ENCODE assay signal across 1 cellular context in the genomic region with DNA sequence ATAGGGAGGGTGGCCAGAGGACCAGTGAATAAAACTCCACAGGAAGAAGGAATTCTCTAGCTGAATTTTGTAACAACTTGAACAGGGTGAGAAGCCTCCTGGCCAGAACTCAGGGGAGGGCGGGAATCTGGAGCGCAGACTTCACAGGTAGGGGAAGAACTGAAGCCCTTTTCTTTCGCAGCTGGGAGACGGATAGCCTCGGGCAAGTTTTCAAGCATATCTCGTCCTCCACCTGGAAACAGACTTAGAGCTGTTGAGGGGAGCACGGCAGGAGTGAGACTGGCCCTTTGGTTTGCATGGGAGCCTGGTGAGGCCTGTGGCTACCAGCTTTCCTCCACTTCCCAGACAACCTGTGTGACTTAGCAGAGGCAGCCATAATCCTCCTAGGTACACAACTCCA.
TF ChIP-seq lines count a peak whose summit lies in the region.

No MANE protein-coding gene starts in this region.

TF ChIP-seq in K562, 482 proteins besides CTCF, POLR2A, EP300 and RAD21:
- TF ChIP-seq KLF16 (IDR thresholded peaks at IDR 0.05) = no peak
- no peak for TF ChIP-seq CHCHD3 (CRISPR knock-in tag; IDR thresholded peaks at IDR 0.05)
- no peak for TF ChIP-seq KLF1 (tag; IDR thresholded peaks at IDR 0.05)
- TF ChIP-seq HDAC1 (IDR thresholded peaks at IDR 0.05) = no peak
- TF ChIP-seq, protein P1, sequence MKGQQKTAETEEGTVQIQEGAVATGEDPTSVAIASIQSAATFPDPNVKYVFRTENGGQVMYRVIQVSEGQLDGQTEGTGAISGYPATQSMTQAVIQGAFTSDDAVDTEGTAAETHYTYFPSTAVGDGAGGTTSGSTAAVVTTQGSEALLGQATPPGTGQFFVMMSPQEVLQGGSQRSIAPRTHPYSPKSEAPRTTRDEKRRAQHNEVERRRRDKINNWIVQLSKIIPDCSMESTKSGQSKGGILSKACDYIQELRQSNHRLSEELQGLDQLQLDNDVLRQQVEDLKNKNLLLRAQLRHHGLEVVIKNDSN (CRISPR knock-in tag; IDR thresholded peaks at IDR 0.05) = no peak
- no peak for TF ChIP-seq HDAC8 (tag; IDR thresholded peaks at IDR 0.05)
- TF ChIP-seq ZZZ3 (IDR thresholded peaks at IDR 0.05) = no peak
- TF ChIP-seq TAF1 (IDR thresholded peaks at IDR 0.05; ENCODE audit: control insufficient read depth, extremely low read depth, insufficient read depth, low read length, severe bottlenecking) = no peak
- TF ChIP-seq KDM2B (CRISPR knock-in tag; IDR thresholded peaks at IDR 0.05) = no peak
- TF ChIP-seq, protein P2, sequence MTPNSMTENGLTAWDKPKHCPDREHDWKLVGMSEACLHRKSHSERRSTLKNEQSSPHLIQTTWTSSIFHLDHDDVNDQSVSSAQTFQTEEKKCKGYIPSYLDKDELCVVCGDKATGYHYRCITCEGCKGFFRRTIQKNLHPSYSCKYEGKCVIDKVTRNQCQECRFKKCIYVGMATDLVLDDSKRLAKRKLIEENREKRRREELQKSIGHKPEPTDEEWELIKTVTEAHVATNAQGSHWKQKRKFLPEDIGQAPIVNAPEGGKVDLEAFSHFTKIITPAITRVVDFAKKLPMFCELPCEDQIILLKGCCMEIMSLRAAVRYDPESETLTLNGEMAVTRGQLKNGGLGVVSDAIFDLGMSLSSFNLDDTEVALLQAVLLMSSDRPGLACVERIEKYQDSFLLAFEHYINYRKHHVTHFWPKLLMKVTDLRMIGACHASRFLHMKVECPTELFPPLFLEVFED (CRISPR knock-in tag; conservative IDR thresholded peaks at IDR 0.05) = no peak
- TF ChIP-seq NR2C1 (IDR thresholded peaks at IDR 0.05) = no peak
- no peak for TF ChIP-seq NR2C1 (tag; IDR thresholded peaks at IDR 0.05)
- TF ChIP-seq ESRRA (IDR thresholded peaks at IDR 0.05; ENCODE audit: borderline replicate concordance, low read depth) = no peak
- TF ChIP-seq SMAD4 (CRISPR knock-in tag; conservative IDR thresholded peaks at IDR 0.05) = no peak
- no peak for TF ChIP-seq TCF7 (IDR thresholded peaks at IDR 0.05; ENCODE audit: borderline replicate concordance)
- no peak for TF ChIP-seq EHMT2 (IDR thresholded peaks at IDR 0.05)
- TF ChIP-seq, protein P3, sequence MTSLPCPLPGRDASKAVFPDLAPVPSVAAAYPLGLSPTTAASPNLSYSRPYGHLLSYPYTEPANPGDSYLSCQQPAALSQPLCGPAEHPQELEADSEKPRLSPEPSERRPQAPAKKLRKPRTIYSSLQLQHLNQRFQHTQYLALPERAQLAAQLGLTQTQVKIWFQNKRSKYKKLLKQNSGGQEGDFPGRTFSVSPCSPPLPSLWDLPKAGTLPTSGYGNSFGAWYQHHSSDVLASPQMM (CRISPR knock-in tag; IDR thresholded peaks at IDR 0.05) = no peak
- no peak for TF ChIP-seq ZNF408 (CRISPR knock-in tag; IDR thresholded peaks at IDR 0.05; ENCODE audit: low read depth)
- TF ChIP-seq CCNT2 (IDR thresholded peaks at IDR 0.05; ENCODE audit: borderline replicate concordance, extremely low read depth, insufficient read length, low read depth, low read length) = no peak
- TF ChIP-seq, protein P4, sequence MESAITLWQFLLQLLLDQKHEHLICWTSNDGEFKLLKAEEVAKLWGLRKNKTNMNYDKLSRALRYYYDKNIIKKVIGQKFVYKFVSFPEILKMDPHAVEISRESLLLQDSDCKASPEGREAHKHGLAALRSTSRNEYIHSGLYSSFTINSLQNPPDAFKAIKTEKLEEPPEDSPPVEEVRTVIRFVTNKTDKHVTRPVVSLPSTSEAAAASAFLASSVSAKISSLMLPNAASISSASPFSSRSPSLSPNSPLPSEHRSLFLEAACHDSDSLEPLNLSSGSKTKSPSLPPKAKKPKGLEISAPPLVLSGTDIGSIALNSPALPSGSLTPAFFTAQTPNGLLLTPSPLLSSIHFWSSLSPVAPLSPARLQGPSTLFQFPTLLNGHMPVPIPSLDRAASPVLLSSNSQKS (CRISPR knock-in tag; IDR thresholded peaks at IDR 0.05) = no peak
- no peak for TF ChIP-seq RB1 (IDR thresholded peaks at IDR 0.05; ENCODE audit: low read depth)
